Comparison of ENCODE assay signal across 1 cellular context in genomic region chr19:4754248-4754647, GRCh38.
TF ChIP-seq lines count a peak whose summit lies in the region.

No MANE protein-coding gene starts in this region.

TF ChIP-seq in HepG2, 621 proteins besides CTCF, POLR2A, EP300 and RAD21:
- TF ChIP-seq NR2C2 (CRISPR knock-in tag; IDR thresholded peaks at IDR 0.05; ENCODE audit: borderline replicate concordance) (no peak), HNRNPLL (IDR thresholded peaks at IDR 0.05; ENCODE audit: low read depth, low read length, poor library complexity, severe bottlenecking) (no peak), TARDBP (CRISPR knock-in tag; IDR thresholded peaks at IDR 0.05) (no peak), GTF3A (CRISPR knock-in tag; conservative IDR thresholded peaks at IDR 0.05) (no peak), NCOR1 (IDR thresholded peaks at IDR 0.05; ENCODE audit: borderline replicate concordance, low read length) (no peak), RFX3 (CRISPR knock-in tag; IDR thresholded peaks at IDR 0.05) (peak; percentile 50), TSC22D2 (CRISPR knock-in tag; IDR thresholded peaks at IDR 0.05; ENCODE audit: borderline replicate concordance) (no peak), PRPF4 (IDR thresholded peaks at IDR 0.05; ENCODE audit: low read depth, low read length, poor library complexity, severe bottlenecking) (no peak), ZNF605 (CRISPR knock-in tag; IDR thresholded peaks at IDR 0.05) (no peak), ATRX (CRISPR knock-in tag; IDR thresholded peaks at IDR 0.05; ENCODE audit: borderline replicate concordance) (no peak), RFX1 (IDR thresholded peaks at IDR 0.05) (peak; percentile 45)
- TF ChIP-seq, protein P1, sequence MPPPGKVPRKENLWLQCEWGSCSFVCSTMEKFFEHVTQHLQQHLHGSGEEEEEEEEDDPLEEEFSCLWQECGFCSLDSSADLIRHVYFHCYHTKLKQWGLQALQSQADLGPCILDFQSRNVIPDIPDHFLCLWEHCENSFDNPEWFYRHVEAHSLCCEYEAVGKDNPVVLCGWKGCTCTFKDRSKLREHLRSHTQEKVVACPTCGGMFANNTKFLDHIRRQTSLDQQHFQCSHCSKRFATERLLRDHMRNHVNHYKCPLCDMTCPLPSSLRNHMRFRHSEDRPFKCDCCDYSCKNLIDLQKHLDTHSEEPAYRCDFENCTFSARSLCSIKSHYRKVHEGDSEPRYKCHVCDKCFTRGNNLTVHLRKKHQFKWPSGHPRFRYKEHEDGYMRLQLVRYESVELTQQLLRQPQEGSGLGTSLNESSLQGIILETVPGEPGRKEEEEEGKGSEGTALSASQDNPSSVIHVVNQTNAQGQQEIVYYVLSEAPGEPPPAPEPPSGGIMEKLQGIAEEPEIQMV (CRISPR knock-in tag; IDR thresholded peaks at IDR 0.05; ENCODE audit: low read depth): peak; percentile 80
TF ChIP-seq in HepG2: peak in this region for 3.
